In the genomic region with DNA sequence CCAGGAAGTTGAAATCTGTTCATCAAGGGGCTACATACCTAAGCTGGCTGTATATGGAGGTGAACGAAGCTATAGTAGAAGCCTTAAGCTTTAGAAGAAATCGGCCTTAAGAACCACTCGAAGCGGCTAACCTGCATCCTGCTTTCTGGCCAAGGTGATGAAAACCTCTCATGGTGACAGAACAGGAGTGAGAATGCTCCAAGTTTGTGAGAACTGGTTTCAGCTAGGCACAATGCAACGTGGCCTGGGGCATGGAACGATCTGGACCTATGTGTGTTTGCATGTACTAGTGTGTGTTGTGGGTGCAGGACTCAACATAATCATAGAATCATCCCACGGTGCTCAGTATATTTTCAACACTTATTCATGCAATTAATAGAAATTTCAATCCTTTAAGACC, we compare ENCODE assay signal across 2 cellular contexts.
TF ChIP-seq lines count a peak whose summit lies in the region.

No MANE protein-coding gene starts in this region.

TF ChIP-seq in IMR-90, 13 proteins besides CTCF, POLR2A, EP300 and RAD21:
- no peak for TF ChIP-seq CEBPB (IDR thresholded peaks at IDR 0.05; ENCODE audit: low read depth, low read length)
- TF ChIP-seq RCOR1 (IDR thresholded peaks at IDR 0.05; ENCODE audit: insufficient replicate concordance, low read length): no peak
- no peak for TF ChIP-seq NFE2L2 (IDR thresholded peaks at IDR 0.05; ENCODE audit: low read depth, low read length)
- TF ChIP-seq, protein P1, sequence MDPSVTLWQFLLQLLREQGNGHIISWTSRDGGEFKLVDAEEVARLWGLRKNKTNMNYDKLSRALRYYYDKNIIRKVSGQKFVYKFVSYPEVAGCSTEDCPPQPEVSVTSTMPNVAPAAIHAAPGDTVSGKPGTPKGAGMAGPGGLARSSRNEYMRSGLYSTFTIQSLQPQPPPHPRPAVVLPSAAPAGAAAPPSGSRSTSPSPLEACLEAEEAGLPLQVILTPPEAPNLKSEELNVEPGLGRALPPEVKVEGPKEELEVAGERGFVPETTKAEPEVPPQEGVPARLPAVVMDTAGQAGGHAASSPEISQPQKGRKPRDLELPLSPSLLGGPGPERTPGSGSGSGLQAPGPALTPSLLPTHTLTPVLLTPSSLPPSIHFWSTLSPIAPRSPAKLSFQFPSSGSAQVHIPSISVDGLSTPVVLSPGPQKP (IDR thresholded peaks at IDR 0.05; ENCODE audit: borderline replicate concordance, low read depth, low read length): no peak
- no peak for TF ChIP-seq CHD1 (IDR thresholded peaks at IDR 0.05; ENCODE audit: low read depth, low read length)
- TF ChIP-seq FOS (IDR thresholded peaks at IDR 0.05; ENCODE audit: low read depth, low read length): no peak
- TF ChIP-seq BHLHE40 (IDR thresholded peaks at IDR 0.05; ENCODE audit: low read depth, low read length): no peak
- TF ChIP-seq RFX5 (IDR thresholded peaks at IDR 0.05; ENCODE audit: low read depth, low read length): no peak
- TF ChIP-seq, protein P2, sequence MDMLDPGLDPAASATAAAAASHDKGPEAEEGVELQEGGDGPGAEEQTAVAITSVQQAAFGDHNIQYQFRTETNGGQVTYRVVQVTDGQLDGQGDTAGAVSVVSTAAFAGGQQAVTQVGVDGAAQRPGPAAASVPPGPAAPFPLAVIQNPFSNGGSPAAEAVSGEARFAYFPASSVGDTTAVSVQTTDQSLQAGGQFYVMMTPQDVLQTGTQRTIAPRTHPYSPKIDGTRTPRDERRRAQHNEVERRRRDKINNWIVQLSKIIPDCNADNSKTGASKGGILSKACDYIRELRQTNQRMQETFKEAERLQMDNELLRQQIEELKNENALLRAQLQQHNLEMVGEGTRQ (IDR thresholded peaks at IDR 0.05; ENCODE audit: low read depth, low read length): no peak
- no peak for TF ChIP-seq SMC3 (IDR thresholded peaks at IDR 0.05; ENCODE audit: low read depth, low read length)
- no peak for TF ChIP-seq MXI1 (IDR thresholded peaks at IDR 0.05; ENCODE audit: borderline replicate concordance, low read depth, low read length)
- no peak for TF ChIP-seq MAZ (IDR thresholded peaks at IDR 0.05; ENCODE audit: borderline replicate concordance, low read depth, low read length)
- no peak for TF ChIP-seq MAFK (IDR thresholded peaks at IDR 0.05; ENCODE audit: low read depth, low read length)

TF ChIP-seq in endothelial cell of umbilical vein, 7 proteins besides CTCF, POLR2A, EP300 and RAD21:
- no peak for TF ChIP-seq FOS (IDR thresholded peaks at IDR 0.05; ENCODE audit: borderline replicate concordance, insufficient read depth, low read length)
- no peak for TF ChIP-seq GATA2 (IDR thresholded peaks at IDR 0.05; ENCODE audit: insufficient read depth, insufficient read length, low read depth, low read length)
- TF ChIP-seq MYC (IDR thresholded peaks at IDR 0.05; ENCODE audit: low read depth, low read length): no peak
- TF ChIP-seq POLR2AphosphoS5 (IDR thresholded peaks at IDR 0.05; ENCODE audit: insufficient read depth, low read depth, low read length): no peak
- TF ChIP-seq EZH2 (IDR thresholded peaks at IDR 0.05; ENCODE audit: borderline replicate concordance, low read depth, low read length, severe bottlenecking): no peak
- TF ChIP-seq, protein P3, sequence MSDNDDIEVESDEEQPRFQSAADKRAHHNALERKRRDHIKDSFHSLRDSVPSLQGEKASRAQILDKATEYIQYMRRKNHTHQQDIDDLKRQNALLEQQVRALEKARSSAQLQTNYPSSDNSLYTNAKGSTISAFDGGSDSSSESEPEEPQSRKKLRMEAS (IDR thresholded peaks at IDR 0.05; ENCODE audit: insufficient read depth, insufficient read length): no peak
- TF ChIP-seq JUN (IDR thresholded peaks at IDR 0.05; ENCODE audit: borderline replicate concordance, insufficient read depth, insufficient read length, low read depth): no peak
